15 cellular contexts compared by ENCODE assay signal in the genomic region with DNA sequence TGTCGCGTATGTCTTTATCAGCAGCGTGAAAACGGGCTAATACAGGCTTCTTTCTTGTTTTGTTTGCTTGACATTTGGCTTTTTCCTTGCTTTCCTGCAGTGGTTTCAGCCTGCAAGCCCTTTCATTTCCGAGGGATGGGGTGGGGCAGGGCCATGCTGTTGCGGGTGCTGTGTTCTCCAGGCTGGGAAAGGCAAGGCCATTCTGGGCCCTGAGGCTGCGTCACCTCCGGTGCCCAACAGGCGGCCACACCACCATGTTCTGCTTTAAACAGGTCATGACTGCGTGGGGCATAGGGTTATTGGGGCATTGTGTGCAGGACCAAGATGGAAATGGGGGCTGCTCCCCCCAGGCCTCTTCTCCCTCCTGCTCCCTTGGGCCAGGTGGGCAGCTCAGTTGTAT.
"Had no signal": no experiment of that assay in that cellular context is flagged by ENCODE, and none has a peak within 500 bp of the region (broad histone marks: within the 10 kb centered on the region; RNA-seq: fewer than 3 reads in every experiment).

No MANE protein-coding gene starts in this region.

- H3K27ac ChIP-seq: breast epithelium, gastrocnemius medialis, heart left ventricle had no signal

- H3K27me3 ChIP-seq: breast epithelium, gastrocnemius medialis, heart left ventricle had no signal

- H3K9me3 ChIP-seq: gastrocnemius medialis had no signal

- H3K4me1 Mint-ChIP-seq: stimulated activated memory B cell treated with anti-CD40 and anti-IgM and Interleukin-4, amounts not matched to agents 10 μg/mL and 1 μg/mL and 100 μg/mL, for 72 hours had no signal

- H3K4me1 ChIP-seq: gastrocnemius medialis had no signal

- DNase-seq: activated CD4-positive, alpha-beta T cell treated with anti-CD3 and anti-CD28 coated beads, Interleukin-2, amount 50 U/mL, for 1 hour; activated CD8-positive, alpha-beta memory T cell treated with anti-CD3 and anti-CD28 coated beads for 24 hours; anterior cingulate cortex; cerebellar nuclear complex; effector memory CD8-positive, alpha-beta T cell; gastrocnemius medialis; heart left ventricle; midbrain; retina; stimulated activated CD4-positive, alpha-beta T cell treated with anti-CD3 and anti-CD28 coated beads, Interleukin-2, amount 100 ng/mL, for 48 hours had no signal

- H3K27ac Mint-ChIP-seq: activated T-helper 1 cell treated with anti-CD3 and anti-CD28 coated beads, Interleukin-12 subunit alpha, Interleukin-12 subunit beta, Interleukin-2, Interleukin-4 antibody, amounts not matched to agents 30 ng/mL and 10 ng/mL and 1 ng/mL, durations not matched to agents 14 hours and 24 hours and 36 hours; effector memory CD8-positive, alpha-beta T cell; stimulated activated memory B cell treated with anti-CD40 and anti-IgM and Interleukin-4, amounts not matched to agents 10 μg/mL and 1 μg/mL and 100 μg/mL, for 72 hours had no signal

- H3K4me3 Mint-ChIP-seq: activated T-helper 1 cell treated with anti-CD3 and anti-CD28 coated beads, Interleukin-12 subunit alpha, Interleukin-12 subunit beta, Interleukin-2, Interleukin-4 antibody, amounts not matched to agents 30 ng/mL and 10 ng/mL and 1 ng/mL, durations not matched to agents 14 hours and 24 hours and 36 hours; effector memory CD8-positive, alpha-beta T cell; stimulated activated memory B cell treated with anti-CD40 and anti-IgM and Interleukin-4, amounts not matched to agents 10 μg/mL and 1 μg/mL and 100 μg/mL, for 72 hours had no signal

- H3K9me3 Mint-ChIP-seq: effector memory CD8-positive, alpha-beta T cell had no signal

- H3K4me3 ChIP-seq: breast epithelium, gastrocnemius medialis, heart left ventricle, lung had no signal

- ATAC-seq: activated CD4-positive, CD25-positive, alpha-beta regulatory T cell treated with anti-CD3 and anti-CD28 coated beads, Interleukin-2, amount 50 U/mL, for 24 hours; effector memory CD8-positive, alpha-beta T cell; gastrocnemius medialis; heart left ventricle; stimulated activated memory B cell treated with anti-CD40 and anti-IgM and Interleukin-4, amounts not matched to agents 10 μg/mL and 1 μg/mL and 100 μg/mL, for 72 hours had no signal

- H3K36me3 Mint-ChIP-seq: stimulated activated memory B cell treated with anti-CD40 and anti-IgM and Interleukin-4, amounts not matched to agents 10 μg/mL and 1 μg/mL and 100 μg/mL, for 72 hours had no signal

- H3K36me3 ChIP-seq: breast epithelium, gastrocnemius medialis, heart left ventricle had no signal
